ENCODE assay signal across 8 cellular contexts in genomic region chr21:21232320-21232719, GRCh38.
DNase-seq lines count a peak whose midpoint lies in the region; ATAC-seq and TF ChIP-seq lines count a peak whose summit lies in the region.

No MANE protein-coding gene starts in this region.

- no peaks in the 10 kb centered on the region; the same call in 1 of the 2 replicates for H3K9me2 ChIP-seq in SK-N-SH

- H3K27me3 Mint-ChIP-seq in activated naive CD8-positive, alpha-beta T cell treated with anti-CD3 and anti-CD28 coated beads, Interleukin-2, amount 50 U/mL, for 24 hours, result no peaks in the 10 kb centered on the region

- peak; percentile 79 for TF ChIP-seq CTCF in IMR-90 (conservative IDR thresholded peaks at IDR 0.05; ENCODE audit: low read depth, low read length)
- TF ChIP-seq CTCF in SK-N-SH (IDR thresholded peaks at IDR 0.05), result peak; percentile 76

- no peak for TF ChIP-seq EP300 in SK-N-SH (IDR thresholded peaks at IDR 0.05; ENCODE audit: borderline replicate concordance in 1 of 2, low read depth in 1 of 2, low read length in 1 of 2)

- H4K91ac ChIP-seq in IMR-90 (ENCODE audit: insufficient read depth, low read depth, low read length), result no peak overlapping the region

- peaks cover 3% of the 10 kb centered on the region for H3F3A ChIP-seq in SK-N-SH (replicated peaks; ENCODE audit: insufficient read depth)

- no peak overlapping the region for H3K4ac ChIP-seq in IMR-90 (ENCODE audit: low read depth, low read length)

- H3K18ac ChIP-seq in IMR-90 (ENCODE audit: low read depth, low read length), result no peak overlapping the region

- no peak overlapping the region for H3K4me3 Mint-ChIP-seq in activated naive CD8-positive, alpha-beta T cell treated with anti-CD3 and anti-CD28 coated beads, Interleukin-2, amount 50 U/mL, for 24 hours

- no peak overlapping the region for H2BK15ac ChIP-seq in IMR-90 (ENCODE audit: low read depth, low read length)

- H3K27ac ChIP-seq in IMR-90 (ENCODE audit: insufficient read depth, low read length) (no peak overlapping the region), SK-N-SH (ENCODE audit: low read depth in 2 of 2, low read length in 1 of 2) (no peak overlapping the region)

- H3K27me3 ChIP-seq in IMR-90 (ENCODE audit: control insufficient read depth, insufficient read depth, low read length) (no peaks in the 10 kb centered on the region), SK-N-SH (ENCODE audit: insufficient read depth) (no peaks in the 10 kb centered on the region)

- DNase-seq in AG08395 (ENCODE audit: low spot score) (peak; percentile 24), IMR-90 (peak; percentile 71), SK-N-SH (peak; percentile 10), head of caudate nucleus (peak in 32 of 42 donors; percentile 4 to 75 (median 39)), activated gamma-delta T cell (lab: John Stamatoyannopoulos, UW) (no peak), mucosa of gallbladder (ENCODE audit: low spot score) (no peak)
- no peak for DNase-seq in activated naive CD8-positive, alpha-beta T cell treated with anti-CD3 and anti-CD28 coated beads, Interleukin-2, amount 50 U/mL, for 24 hours

- H2AK9ac ChIP-seq in IMR-90 (replicated peaks; ENCODE audit: low read depth, low read length, poor library complexity), result no peak overlapping the region

- no peak overlapping the region for H4K5ac ChIP-seq in IMR-90 (ENCODE audit: low read depth, low read length)

- TF ChIP-seq RAD21 in IMR-90 (IDR thresholded peaks at IDR 0.05; ENCODE audit: low read length) (peak; percentile 91), SK-N-SH (IDR thresholded peaks at IDR 0.05; ENCODE audit: low read length) (peak; percentile 97)

- intact Hi-C loops in IMR-90 (cut with micrococcal nuclease) (loop anchor here (1.0 to 10.0 kb wide), 7 partner anchors 68 to 1560 kb away; partner anchors contain the start of gene NCAM2), head of caudate nucleus (cut with DNase I) (no loop called here)

- H3K9me1 ChIP-seq in IMR-90 (ENCODE audit: insufficient read depth, low read length), result no peaks in the 10 kb centered on the region

- H3K4me2 ChIP-seq in IMR-90 (ENCODE audit: low read depth, low read length), result no peak overlapping the region
- H3K4me2 ChIP-seq in SK-N-SH, result no peak overlapping the region

- no peak overlapping the region for H2AK5ac ChIP-seq in IMR-90 (ENCODE audit: low read depth, low read length)

- no peak for TF ChIP-seq POLR2A in IMR-90 (IDR thresholded peaks at IDR 0.05; ENCODE audit: low read depth, low read length)

- H3K79me1 ChIP-seq in IMR-90 (ENCODE audit: low read depth in 1 of 2, low read length in 2 of 2), result no peaks in the 10 kb centered on the region

- H2BK5ac ChIP-seq in IMR-90 (ENCODE audit: low read depth, low read length, poor library complexity, severe bottlenecking), result no peak overlapping the region

- POLR2A ChIA-PET in IMR-90 (lab: Charles Lee; ENCODE audit: unreplicated experiment) (no interaction called here), SK-N-SH (lab: Yijun Ruan, JAX) (no interaction called here)

- H3K36me3 Mint-ChIP-seq in activated naive CD8-positive, alpha-beta T cell treated with anti-CD3 and anti-CD28 coated beads, Interleukin-2, amount 50 U/mL, for 24 hours (ENCODE audit: low read depth), result no peaks in the 10 kb centered on the region

- no peak overlapping the region for H2BK120ac ChIP-seq in IMR-90 (ENCODE audit: low read depth, low read length)

- BruUV-seq in IMR-90 (replicated peaks; lab: Mats Ljungman, UMichigan), result no TSS peak

- H3K4me1 ChIP-seq in IMR-90 (ENCODE audit: control insufficient read depth, insufficient read depth, low read length) (no peaks in the 10 kb centered on the region), SK-N-SH (ENCODE audit: control insufficient read depth in 1 of 2, insufficient read depth in 2 of 2, low read depth in 1 of 2, low read length in 1 of 2) (peaks cover 0 to 16% of the 10 kb centered on the region in 2 experiments; a peak in 2 of 4 replicates)

- H3K4me1 Mint-ChIP-seq in activated naive CD8-positive, alpha-beta T cell treated with anti-CD3 and anti-CD28 coated beads, Interleukin-2, amount 50 U/mL, for 24 hours, result no peaks in the 10 kb centered on the region

- no peak overlapping the region for H3K56ac ChIP-seq in IMR-90 (ENCODE audit: extremely low read depth, insufficient read depth, low read length)

- no peak overlapping the region for H3K27ac Mint-ChIP-seq in activated naive CD8-positive, alpha-beta T cell treated with anti-CD3 and anti-CD28 coated beads, Interleukin-2, amount 50 U/mL, for 24 hours

- CTCF ChIA-PET in IMR-90 (lab: Yijun Ruan, JAX) (interaction anchor here (0.7 to 2.4 kb wide), 7 partner anchors 12 to 689 kb away, joined by 3 to 7 read pairs (median 4); no protein-coding TSS in a partner anchor), SK-N-SH (lab: Yijun Ruan, JAX) (interaction anchor here (0.6 to 2.4 kb wide), 37 partner anchors 9 to 1786 kb away, joined by 3 to 22 read pairs (median 4); no protein-coding TSS in a partner anchor)

- no peaks in the 10 kb centered on the region for H3K9me3 Mint-ChIP-seq in activated naive CD8-positive, alpha-beta T cell treated with anti-CD3 and anti-CD28 coated beads, Interleukin-2, amount 50 U/mL, for 24 hours

- H3K9ac ChIP-seq in IMR-90 (ENCODE audit: low read depth, low read length), result no peak overlapping the region
- no peak overlapping the region for H3K9ac ChIP-seq in SK-N-SH

- H4K20me1 ChIP-seq in IMR-90 (ENCODE audit: insufficient read depth, low read length) (no peaks in the 10 kb centered on the region), SK-N-SH (ENCODE audit: insufficient read depth) (no peaks in the 10 kb centered on the region)

- ATAC-seq in IMR-90 (ENCODE audit: low read depth) (peak; percentile 68), GM18873 (IDR thresholded peaks at IDR 0.05; ENCODE audit: low FRiP score, unreplicated experiment) (no peak)
- no peak for ATAC-seq in activated naive CD8-positive, alpha-beta T cell treated with anti-CD3 and anti-CD28 coated beads, Interleukin-2, amount 50 U/mL, for 24 hours

- H2BK20ac ChIP-seq in IMR-90 (ENCODE audit: low read depth, low read length), result no peak overlapping the region

- H3K23ac ChIP-seq in IMR-90 (ENCODE audit: low read depth, low read length), result no peak overlapping the region

- no peaks in the 10 kb centered on the region for H3K79me2 ChIP-seq in SK-N-SH (ENCODE audit: insufficient read depth)

- no peak overlapping the region for H4K8ac ChIP-seq in IMR-90 (ENCODE audit: low read depth in 2 of 2, low read length in 2 of 2)

- H2AFZ ChIP-seq in IMR-90 (replicated peaks; ENCODE audit: low read length, poor library complexity), result no peak overlapping the region
- no peak overlapping the region for H2AFZ ChIP-seq in SK-N-SH (ENCODE audit: low read depth)

- H3K4me3 ChIP-seq in IMR-90 (ENCODE audit: insufficient read depth, low read depth, low read length) (no peak overlapping the region), SK-N-SH (ENCODE audit: low read depth in 2 of 2, low read length in 1 of 2) (no peak overlapping the region; a peak in 1 of 4 replicates)

- in situ Hi-C loops in IMR-90 (cut with MboI; ENCODE audit: low sequenced_read_pairs), result loop anchor here (10.0 to 25.0 kb wide), 3 partner anchors 455 to 1555 kb away; no protein-coding TSS in a partner anchor

- H3K36me3 ChIP-seq in IMR-90 (ENCODE audit: control insufficient read depth, insufficient read depth, low read length), result no peaks in the 10 kb centered on the region
- H3K36me3 ChIP-seq in SK-N-SH (replicated peaks in 1 of 2; ENCODE audit: control insufficient read depth in 1 of 2, insufficient read depth in 2 of 2, low read length in 1 of 2), result no peaks in the 10 kb centered on the region

- dilution Hi-C loops in IMR-90 (cut with HindIII; ENCODE audit: low sequenced_read_pairs, unreplicated experiment), result no loop called here

- WGBS in IMR-90 (ENCODE audit: extremely low coverage in 2 of 2, insufficient read length in 1 of 2), 2 experiments, result no CpG with 5 or more reads among the region's 1 CpG
- WGBS in SK-N-SH (ENCODE audit: low lambda C conversion rate), result 16% methylated on average over 1 of the region's 1 CpG

- H3K14ac ChIP-seq in IMR-90 (replicated peaks; ENCODE audit: low read depth, low read length), result no peak overlapping the region

- H3K9me3 ChIP-seq in IMR-90 (ENCODE audit: control insufficient read depth, insufficient read depth, low read length), result no peaks in the 10 kb centered on the region
- no peaks in the 10 kb centered on the region for H3K9me3 ChIP-seq in SK-N-SH

TF ChIP-seq in IMR-90, 13 proteins besides CTCF, POLR2A, EP300 and RAD21:
- TF ChIP-seq RCOR1 (IDR thresholded peaks at IDR 0.05; ENCODE audit: insufficient replicate concordance, low read length), result no peak
- TF ChIP-seq SMC3 (IDR thresholded peaks at IDR 0.05; ENCODE audit: low read depth, low read length), result peak; percentile 72
TF ChIP-seq in IMR-90: peak in this region for 1.

TF ChIP-seq in SK-N-SH, 30 proteins besides CTCF, POLR2A, EP300 and RAD21:
- TF ChIP-seq RFX5 (IDR thresholded peaks at IDR 0.05; ENCODE audit: low read length) (no peak), SMC3 (IDR thresholded peaks at IDR 0.05; ENCODE audit: low read depth, low read length) (peak; percentile 85), MEF2A (IDR thresholded peaks at IDR 0.05; ENCODE audit: borderline replicate concordance, low read depth) (no peak), RXRA (IDR thresholded peaks at IDR 0.05; ENCODE audit: borderline replicate concordance, low read depth) (no peak)

Comparison
In these comparisons a context has a peak if more than half of its experiments do, and no peak if none do; other contexts are left out.
1. DNase-seq: peak in AG08395 (single experiment), IMR-90 (single experiment), SK-N-SH (single experiment) and head of caudate nucleus (32 of 42); none in activated gamma-delta T cell (single experiment), mucosa of gallbladder (single experiment) and activated naive CD8-positive, alpha-beta T cell treated with anti-CD3 and anti-CD28 coated beads, Interleukin-2, amount 50 U/mL, for 24 hours (single experiment).